17 cellular contexts compared by ENCODE assay signal in the genomic region with DNA sequence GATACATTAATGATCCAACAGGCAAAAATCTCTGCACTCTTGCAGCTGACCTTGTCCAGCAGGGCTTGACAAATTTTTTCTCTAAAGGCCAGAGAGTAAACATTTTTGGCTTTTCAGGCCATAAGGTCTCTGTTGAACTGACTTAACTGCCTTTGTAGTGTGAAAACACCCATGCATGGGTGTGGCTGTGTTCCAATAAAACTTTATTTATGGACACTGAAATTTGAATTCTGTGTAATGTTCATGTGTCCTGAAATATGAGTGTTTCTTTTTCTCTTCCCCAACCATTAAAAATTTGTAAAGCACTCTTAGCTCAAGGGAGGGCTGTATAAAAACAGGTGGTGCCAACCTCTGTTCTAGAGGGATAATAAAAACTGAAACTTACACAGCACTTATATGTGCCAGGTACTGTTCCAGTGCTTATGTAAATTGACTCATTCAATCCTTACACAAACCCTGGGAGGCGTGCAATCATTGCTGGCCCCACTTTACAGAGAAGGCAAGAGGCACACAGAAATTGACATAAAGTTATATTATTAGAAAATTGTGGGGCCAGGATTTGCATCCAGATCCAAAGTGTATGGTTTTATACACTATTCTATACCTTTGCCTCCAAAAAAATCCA. TPM values are rescaled to one million over a fixed set of nuclear protein-coding genes. Genes with fewer than 3 reads are reported as not detected.
DNase-seq lines count a peak whose midpoint lies in the region; ATAC-seq, FAIRE-seq and TF ChIP-seq lines count a peak whose summit lies in the region.
"Had no signal": no experiment of that assay in that cellular context is flagged by ENCODE, and none has a peak within 500 bp of the region (broad histone marks: within the 10 kb centered on the region; RNA-seq: fewer than 3 reads in every experiment).

No MANE protein-coding gene starts in this region.

- H4K91ac ChIP-seq in H1 (replicated peaks; ENCODE audit: insufficient read length, low read length): no peak overlapping the region

- H3K4ac ChIP-seq in H1 (replicated peaks; ENCODE audit: insufficient read length, low read depth, low read length): no peak overlapping the region

- WGBS in HepG2 (ENCODE audit: low lambda C conversion rate): 0% methylated on average over 1 of the region's 1 CpG
- WGBS in right lobe of liver (ENCODE audit: insufficient coverage, low coverage, low lambda C conversion rate, missing lambda C conversion rate): 67% methylated on average over 1 of the region's 1 CpG
- WGBS in H1 (ENCODE audit: extremely low coverage in 1 of 2, insufficient coverage in 1 of 2, insufficient read length in 1 of 2, insufficient replicate concordance in 2 of 2, low coverage in 1 of 2, low lambda C conversion rate in 2 of 2, missing lambda C conversion rate in 1 of 2), 2 experiments: 60% methylated on average over 1 of the region's 1 CpG; no CpG with 5 or more reads in 1 of the 2 experiments

- H3K27ac ChIP-seq in HepG2 (ENCODE audit: extremely low read length, insufficient read depth, low read length) (no peak overlapping the region), right lobe of liver (no peak overlapping the region), H1 (ENCODE audit: low read depth, low read length) (no peak overlapping the region), osteoblast (ENCODE audit: low read depth, low read length) (no peak overlapping the region)
- H3K27ac ChIP-seq: 22Rv1, A549, C4-2B had no signal

- H4K20me1 ChIP-seq in HepG2 (ENCODE audit: insufficient read depth, low read length) (no peaks in the 10 kb centered on the region), H1 (replicated peaks in 1 of 2; ENCODE audit: control insufficient read depth in 1 of 2, insufficient read depth in 2 of 2, low read length in 2 of 2) (no peaks in the 10 kb centered on the region), osteoblast (ENCODE audit: insufficient read depth, low read length) (no peaks in the 10 kb centered on the region)

- peaks cover 3% of the 10 kb centered on the region; the same call in 1 of the 2 replicates for H3K23me2 ChIP-seq in H1 (ENCODE audit: low read depth, low read length)

- no peak overlapping the region for H3K56ac ChIP-seq in H1 (replicated peaks; ENCODE audit: insufficient read length, low read depth, low read length)

- TF ChIP-seq POLR2A in HepG2 (IDR thresholded peaks at IDR 0.05; ENCODE audit: insufficient read depth in 1 of 2, low read depth in 2 of 2, low read length in 2 of 2) (no peak), right lobe of liver (IDR thresholded peaks at IDR 0.05) (no peak), H1 (IDR thresholded peaks at IDR 0.05; ENCODE audit: control extremely low read depth in 1 of 2, low read depth in 2 of 2, low read length in 2 of 2) (no peak)

- H3K27me3 ChIP-seq in HepG2 (ENCODE audit: control insufficient read depth in 1 of 2, insufficient read depth in 2 of 2, low read length in 2 of 2): peaks cover 2 to 46% of the 10 kb centered on the region in 2 experiments; a peak in 4 of 5 replicates
- H3K27me3 ChIP-seq in right lobe of liver: no peaks in the 10 kb centered on the region
- H3K27me3 ChIP-seq in H1 (replicated peaks in 1 of 4; ENCODE audit: control insufficient read depth in 3 of 4, extremely low read depth in 1 of 4, insufficient read depth in 3 of 4, low read length in 3 of 4): peaks cover 0 to 10% (median 4%) of the 10 kb centered on the region in 4 experiments; a peak in 3 of 7 replicates
- peaks cover 12% of the 10 kb centered on the region for H3K27me3 ChIP-seq in osteoblast (ENCODE audit: insufficient read depth, low read length)

- no peak overlapping the region for H3K4me3 ChIP-seq in HepG2 (replicated peaks in 1 of 3; ENCODE audit: insufficient read depth in 1 of 3, low read depth in 2 of 3, low read length in 3 of 3)
- H3K4me3 ChIP-seq in right lobe of liver: no peak overlapping the region
- no peak overlapping the region for H3K4me3 ChIP-seq in H1 (ENCODE audit: extremely low read depth in 1 of 4, insufficient read depth in 2 of 4, low read depth in 3 of 4, low read length in 4 of 4)
- H3K4me3 ChIP-seq in osteoblast (ENCODE audit: insufficient read depth, low read length): no peak overlapping the region
- H3K4me3 ChIP-seq: A549 had no signal

- DNase-seq in HepG2 (ENCODE audit: low spot score): no peak
- DNase-seq in right lobe of liver: no peak
- no peak for DNase-seq in H1 (ENCODE audit: low read depth in 1 of 2, low spot score in 2 of 2)
- DNase-seq in osteoblast (ENCODE audit: insufficient read length, low spot score, missing footprints): peak; percentile 35
- no peak for DNase-seq in NCI-H2171 (lab: John Stamatoyannopoulos, UW)
- DNase-seq in effector CD8-positive, alpha-beta T cell (lab: John Stamatoyannopoulos, UW): no peak
- DNase-seq: AML-193; Caco-2; CD4-positive, alpha-beta T cell; GDM1; GOT3; H9 had no signal

- H3K18ac ChIP-seq in H1 (ENCODE audit: extremely low read depth, low read length): no peak overlapping the region; the same call in 1 of the 2 replicates

- no peak overlapping the region for H2BK5ac ChIP-seq in H1 (ENCODE audit: low read depth, low read length)

- H3K79me1 ChIP-seq in H1 (ENCODE audit: low read depth, low read length): no peaks in the 10 kb centered on the region

- no peak overlapping the region for H2BK12ac ChIP-seq in H1 (ENCODE audit: low read depth, low read length)

- TF ChIP-seq RAD21 in HepG2 (CRISPR knock-in tag; IDR thresholded peaks at IDR 0.05) (no peak), H1 (IDR thresholded peaks at IDR 0.05 in 1 of 2, conservative IDR thresholded peaks at IDR 0.05 in 1 of 2; ENCODE audit: low read depth in 2 of 2, low read length in 2 of 2) (no peak)

- no peak overlapping the region for H2AK5ac ChIP-seq in H1 (ENCODE audit: low read depth, low read length)

- H3K4me1 ChIP-seq in HepG2 (ENCODE audit: insufficient read depth, low read length) (peaks cover 13% of the 10 kb centered on the region), right lobe of liver (no peaks in the 10 kb centered on the region), H1 (replicated peaks in 1 of 4; ENCODE audit: control insufficient read depth in 3 of 4, insufficient read depth in 4 of 4, low read length in 3 of 4) (peaks cover 0 to 8% (median 5%) of the 10 kb centered on the region in 4 experiments; a peak in 4 of 7 replicates), osteoblast (ENCODE audit: insufficient read depth, low read length) (no peaks in the 10 kb centered on the region)
- H3K4me1 ChIP-seq: A549 had no signal

- H3K14ac ChIP-seq in H1 (ENCODE audit: insufficient read length): no peak overlapping the region

- H4K8ac ChIP-seq in H1 (ENCODE audit: extremely low read depth, insufficient read depth, low read length): no peak overlapping the region

- BruUV-seq in HepG2 (replicated peaks; lab: Mats Ljungman, UMichigan): no TSS peak

- in situ Hi-C loops in HepG2 (cut with HindIII; ENCODE audit: extremely low pct_ligation_motif_present, low pct_unique_long_range_greater_than_20kb): no loop called here

- 0 out of 2 replicates have a peak overlapping the region, but pooled peaks have one; percentile 37 for H2BK20ac ChIP-seq in H1 (ENCODE audit: low read length)

- H3K79me2 ChIP-seq in HepG2 (ENCODE audit: insufficient read depth, low read length) (no peaks in the 10 kb centered on the region), H1 (ENCODE audit: control insufficient read depth in 1 of 2, insufficient read depth in 2 of 2, low read length in 2 of 2) (no peaks in the 10 kb centered on the region), osteoblast (ENCODE audit: insufficient read depth, low read length) (no peaks in the 10 kb centered on the region)

- TF ChIP-seq CTCF in HepG2 (CRISPR knock-in tag; IDR thresholded peaks at IDR 0.05) (no peak), right lobe of liver (IDR thresholded peaks at IDR 0.05) (no peak), H1 (IDR thresholded peaks at IDR 0.05; ENCODE audit: control extremely low read depth in 1 of 3, insufficient read depth in 1 of 3, low read depth in 1 of 3, low read length in 3 of 3) (no peak), osteoblast (IDR thresholded peaks at IDR 0.05; ENCODE audit: extremely low read depth, low read depth, low read length) (no peak)

- H3K9ac ChIP-seq in HepG2 (ENCODE audit: insufficient read depth, low read depth, low read length) (no peak overlapping the region), H1 (replicated peaks in 1 of 4; ENCODE audit: extremely low read depth in 1 of 4, low read depth in 3 of 4, low read length in 3 of 4) (no peak overlapping the region; a peak in 1 of 7 replicates)

- ATAC-seq in HepG2 (no peak), right lobe of liver (no peak), GM18868 (IDR thresholded peaks at IDR 0.05; ENCODE audit: unreplicated experiment) (no peak)
- ATAC-seq: A549 had no signal

- H3K36me3 ChIP-seq in HepG2 (replicated peaks in 1 of 2; ENCODE audit: control insufficient read depth in 1 of 2, insufficient read depth in 2 of 2, low read length in 2 of 2) (no peaks in the 10 kb centered on the region), right lobe of liver (no peaks in the 10 kb centered on the region), H1 (ENCODE audit: control insufficient read depth in 2 of 4, insufficient read depth in 4 of 4, low read length in 3 of 4) (no peaks in the 10 kb centered on the region), osteoblast (ENCODE audit: insufficient read depth, low read length) (no peaks in the 10 kb centered on the region)

- no peak overlapping the region for H2AFZ ChIP-seq in HepG2 (ENCODE audit: low read length)
- H2AFZ ChIP-seq in H1 (ENCODE audit: low read length): no peak overlapping the region
- H2AFZ ChIP-seq in osteoblast (ENCODE audit: low read length): no peak overlapping the region

- POLR2A ChIA-PET in HepG2 (lab: Yijun Ruan, JAX) (no interaction called here), H1 (lab: Charles Lee; ENCODE audit: partially characterized antibody) (interaction anchor here (0.7 to 1.9 kb wide), 5 partner anchors 9 to 17 kb away, joined by 3 to 7 read pairs (median 6); no protein-coding TSS in a partner anchor)

- FAIRE-seq in HepG2 (lab: Jason Lieb, UNC) (no peak), H1 (lab: Jason Lieb, UNC) (no peak)
- FAIRE-seq: A549, D721Med had no signal

- intact Hi-C loops in HepG2 (cut with micrococcal nuclease; ENCODE audit: unreplicated experiment): no loop called here
- intact Hi-C loops in right lobe of liver (cut with DNase I): no loop called here

- TF ChIP-seq EP300 in HepG2 (IDR thresholded peaks at IDR 0.05; ENCODE audit: low read depth in 2 of 2, low read length in 2 of 2) (no peak), HepG2 (CRISPR knock-in tag; IDR thresholded peaks at IDR 0.05; ENCODE audit: borderline replicate concordance) (no peak), H1 (IDR thresholded peaks at IDR 0.05; ENCODE audit: borderline replicate concordance in 1 of 2, low read depth in 2 of 2, low read length in 2 of 2) (no peak)

- 0 out of 2 replicates have a peak overlapping the region, but pooled peaks have one; percentile 72 for H2BK15ac ChIP-seq in H1 (ENCODE audit: low read length)

- no peak overlapping the region for H4K5ac ChIP-seq in H1 (ENCODE audit: insufficient read length, low read depth, low read length)

- H2BK120ac ChIP-seq in H1 (replicated peaks; ENCODE audit: low read depth, low read length): no peak overlapping the region

- no peaks in the 10 kb centered on the region for H3K9me3 ChIP-seq in HepG2 (ENCODE audit: low read length)
- no peaks in the 10 kb centered on the region for H3K9me3 ChIP-seq in right lobe of liver
- H3K9me3 ChIP-seq in H1 (ENCODE audit: insufficient read depth in 2 of 2, low read depth in 1 of 2, low read length in 1 of 2): no peaks in the 10 kb centered on the region
- no peaks in the 10 kb centered on the region for H3K9me3 ChIP-seq in osteoblast (ENCODE audit: low read depth, low read length)
- H3K9me3 ChIP-seq: A549, Caco-2 had no signal

- H3K4me2 ChIP-seq in HepG2 (ENCODE audit: low read depth, low read length) (no peak overlapping the region), H1 (ENCODE audit: insufficient read depth in 1 of 2, low read depth in 2 of 2, low read length in 2 of 2) (no peak overlapping the region), osteoblast (ENCODE audit: insufficient read depth, low read length) (no peak overlapping the region)
- H3K4me2 ChIP-seq: A549 had no signal

- no peak overlapping the region for H3K23ac ChIP-seq in H1 (ENCODE audit: insufficient read length)

- CTCF ChIA-PET in HepG2 (lab: Yijun Ruan, JAX; ENCODE audit: low intra/inter-chr PET ratio, low total read pairs): no interaction called here
- CTCF ChIA-PET in H1 (lab: Charles Lee; ENCODE audit: partially characterized antibody): interaction anchor here (0.6 to 8.6 kb wide), 7 partner anchors 8 to 265 kb away, joined by 3 to 126 read pairs (median 35); partner anchors contain the start of gene ZNF423

RNA-seq across cellular contexts. Expression of gene ZNF423, which starts 18.8 kb away (rescaled TPM):
- total RNA-seq in HepG2 (2016; rRNA removed; fragmentation: Illumina TruSeq; extraction: Trizol): 0.25 and 0.31 TPM in 2 replicates
- total RNA-seq in HepG2 (2016; cell fraction: cytosol; rRNA removed; fragmentation: Illumina TruSeq; extraction: Trizol; ENCODE audit: low read depth): 0.26 TPM in 1 of 2 replicates, not detected in the other
- 0.09 and 0.16 TPM in 2 replicates for total RNA-seq in HepG2 (2016; cell fraction: insoluble cytoplasmic fraction; rRNA removed; fragmentation: Illumina TruSeq; extraction: Trizol)
- total RNA-seq in HepG2 (2016; cell fraction: membrane; rRNA removed; fragmentation: Illumina TruSeq; extraction: Trizol): 0.03 and 0.53 TPM in 2 replicates
- total RNA-seq in HepG2 (2016; cell fraction: nucleus; rRNA removed; fragmentation: Illumina TruSeq; extraction: Trizol): 0.03 and 0.13 TPM in 2 replicates
- polyA plus RNA-seq in HepG2 (2011; rRNA removed): 0.05 and 0.07 TPM in 2 replicates
- 0.04 TPM in 2 replicates for polyA plus RNA-seq in HepG2 (2011; cell fraction: cytosol; rRNA removed)
- polyA plus RNA-seq in HepG2 (2011; cell fraction: nucleus; rRNA removed): 0.10 TPM in 2 replicates
- 0.04 and 0.15 TPM in 2 replicates for polyA plus RNA-seq in HepG2 (2012)
- 0.31 and 0.51 TPM in 2 replicates for polyA plus RNA-seq in HepG2 (2016; cell fraction: cytosol; fragmentation: Illumina TruSeq; extraction: Trizol; ENCODE audit: low read depth)
- polyA plus RNA-seq in HepG2 (2016; cell fraction: insoluble cytoplasmic fraction; fragmentation: Illumina TruSeq; extraction: Trizol; ENCODE audit: low read depth): 0.05 and 0.10 TPM in 2 replicates
- 0.15 TPM in 1 of 2 replicates, not detected in the other for polyA plus RNA-seq in HepG2 (2016; cell fraction: membrane; fragmentation: Illumina TruSeq; extraction: Trizol; ENCODE audit: low read depth)
- not detected in 2 replicates for polyA plus RNA-seq in HepG2 (2016; cell fraction: nucleus; fragmentation: Illumina TruSeq; extraction: Trizol; ENCODE audit: insufficient read depth, low read depth)
- 0.28 TPM in 1 of 2 replicates, not detected in the other for polyA minus RNA-seq in HepG2 (2011; rRNA and poly(A)+ RNA removed; ENCODE audit: low replicate concordance)
- polyA minus RNA-seq in HepG2 (2011; cell fraction: cytosol; rRNA and poly(A)+ RNA removed): not detected in 2 replicates
- 0.13 TPM in 1 of 2 replicates, not detected in the other for polyA minus RNA-seq in HepG2 (2011; cell fraction: nucleus; rRNA and poly(A)+ RNA removed)
- 1 to 10 TPM in 2 of 6 experiments, under 1 TPM in 4; 0.43 to 1.2 (median 0.89) TPM for total RNA-seq in right lobe of liver
- 52.3 and 55.0 TPM in 2 replicates for total RNA-seq in H1 (2021; fragmentation: NEBNext Ultra II Directional; extraction: Animal tissue kit (Norgen Biotek cat#: 25700))
- 38.2 and 41.2 TPM in 2 replicates for polyA plus RNA-seq in H1 (2011; rRNA removed)
- 21.9 TPM for polyA plus RNA-seq in H1 (2011; cell fraction: cytosol; rRNA removed)
- polyA plus RNA-seq in H1 (2011; cell fraction: nucleus; rRNA removed): 39.6 TPM
- 39.6 to 51.6 TPM (median 48.3 TPM) in 4 replicates for polyA plus RNA-seq in H1 (2012, experiment 1 of 2)
- 33.1 TPM for polyA plus RNA-seq in H1 (2012, experiment 2 of 2)
- 24.8 TPM for polyA plus RNA-seq in H1 (2013, experiment 1 of 2)
- 27.0 TPM for polyA plus RNA-seq in H1 (2013, experiment 2 of 2)
- polyA minus RNA-seq in H1 (2011; rRNA and poly(A)+ RNA removed): 47.8 and 68.0 TPM in 2 replicates
- polyA minus RNA-seq in H1 (2011; cell fraction: cytosol; rRNA and poly(A)+ RNA removed): 46.3 TPM
- 49.0 TPM for polyA minus RNA-seq in H1 (2011; cell fraction: nucleus; rRNA and poly(A)+ RNA removed)
- 11.6 and 18.3 TPM in 2 replicates for total RNA-seq in osteoblast
- total RNA-seq: CD4-positive, alpha-beta T cell had no signal
